ENCODE assay signal across 21 cellular contexts in the genomic region with DNA sequence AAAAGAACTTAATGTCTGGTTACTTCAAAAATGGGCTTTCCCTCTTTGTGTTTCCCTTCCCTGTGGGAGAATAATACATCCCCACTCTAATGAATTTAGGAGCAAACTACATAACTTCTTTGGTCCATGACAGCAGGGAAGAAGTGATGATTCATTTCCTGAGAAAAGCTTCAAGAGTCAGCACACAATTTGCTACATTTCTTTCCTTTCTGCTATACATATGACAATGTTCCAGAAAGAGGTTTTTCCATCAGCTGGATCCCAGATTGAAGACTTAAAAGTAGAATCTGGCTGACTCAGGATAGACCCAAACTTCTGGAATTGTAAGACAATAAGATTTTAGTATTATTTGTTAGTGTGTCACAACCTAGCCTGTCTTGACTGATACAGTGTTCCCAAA.
"Had no signal": no experiment of that assay in that cellular context is flagged by ENCODE, and none has a peak within 500 bp of the region (broad histone marks: within the 10 kb centered on the region; RNA-seq: fewer than 3 reads in every experiment).

No MANE protein-coding gene starts in this region.

- H3K4me2 ChIP-seq: KMS-11, SK-N-SH had no signal

- H3K9me3 ChIP-seq: SK-N-SH had no signal

- H3K4me3 Mint-ChIP-seq: IgD-negative memory B cell had no signal

- H3K27ac Mint-ChIP-seq: IgD-negative memory B cell had no signal

- H3K4me3 ChIP-seq: K562 had no signal

- ATAC-seq: K562 had no signal

- H3K9ac ChIP-seq: KMS-11, SK-N-SH had no signal

- DNase-seq: Kasumi-1, MV-4-11, NCI-H1048, NCI-H1105 treated with DMSO at 0.1 percent for 48 hours, NCI-H1417 treated with DMSO at 0.1 percent for 48 hours, NCI-H146, NCI-H1694 treated with DMSO at 0.1 percent for 48 hours, NCI-H1930, NCI-H2081, NCI-H2107, NCI-H2227 treated with DMSO at 0.1 percent for 48 hours, NCI-H524, NCI-H526 treated with DMSO at 0.1 percent for 48 hours, NCI-H774, SHP77, SK-N-SH, SW 1271 had no signal

- H3K27ac ChIP-seq: KMS-11, RWPE1 had no signal

- H3K27me3 Mint-ChIP-seq: IgD-negative memory B cell had no signal

- H3K4me1 Mint-ChIP-seq: IgD-negative memory B cell had no signal
